Comparison of ENCODE assay signal across 18 cellular contexts in the genomic region with DNA sequence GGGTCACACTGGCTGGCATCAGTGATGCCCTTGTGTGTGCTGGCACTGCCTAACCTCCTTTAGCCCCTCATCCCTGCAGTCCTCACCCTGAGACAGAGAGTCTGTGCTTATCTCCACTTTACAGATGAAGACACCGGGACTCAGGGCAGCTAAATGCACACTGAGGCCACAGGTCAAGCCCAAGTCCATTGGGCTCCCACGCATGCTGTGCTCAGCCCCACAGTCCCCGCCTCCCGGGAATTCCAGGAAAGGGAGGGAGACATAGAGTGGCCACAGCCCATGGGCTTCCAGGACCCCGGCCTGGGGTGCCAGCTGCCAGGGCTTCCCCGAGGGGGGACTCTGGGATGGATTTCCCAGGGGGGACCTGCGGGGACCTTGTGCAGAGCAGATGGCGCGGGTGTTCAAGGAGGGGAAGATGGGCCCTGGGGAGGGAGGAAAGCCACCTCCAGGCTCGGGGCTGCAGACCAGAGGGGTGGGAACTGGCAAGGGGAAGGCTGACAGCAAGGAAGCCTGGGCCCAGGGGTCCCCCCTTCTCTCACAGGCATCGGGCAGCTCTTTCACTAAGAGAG.
"Had no signal": no experiment of that assay in that cellular context is flagged by ENCODE, and none has a peak within 500 bp of the region (broad histone marks: within the 10 kb centered on the region; RNA-seq: fewer than 3 reads in every experiment).

No MANE protein-coding gene starts in this region.

- H3K4me3 ChIP-seq: heart right ventricle, transverse colon had no signal

- H3K27me3 Mint-ChIP-seq: activated naive CD8-positive, alpha-beta T cell treated with anti-CD3 and anti-CD28 coated beads for 36 hours had no signal

- H3K9me3 ChIP-seq: heart right ventricle, neutrophil, transverse colon had no signal

- H3K36me3 Mint-ChIP-seq: activated naive CD8-positive, alpha-beta T cell treated with anti-CD3 and anti-CD28 coated beads for 36 hours; naive thymus-derived CD4-positive, alpha-beta T cell; stimulated activated effector memory CD8-positive, alpha-beta T cell treated with anti-CD3 and anti-CD28 coated beads, Interleukin-12 subunit alpha, Interleukin-12 subunit beta, amount 100 ng/mL, for 72 hours; WTC11 had no signal

- ATAC-seq: activated CD8-positive, alpha-beta T cell treated with anti-CD3 and anti-CD28 coated beads, Interleukin-2, amount 10 ng/mL, durations not matched to agents 7 days and 5 days; effector memory CD8-positive, alpha-beta T cell; heart right ventricle; left cardiac atrium; naive thymus-derived CD4-positive, alpha-beta T cell; stimulated activated effector memory CD8-positive, alpha-beta T cell treated with anti-CD3 and anti-CD28 coated beads, Interleukin-12 subunit alpha, Interleukin-12 subunit beta, amount 100 ng/mL, for 72 hours; WTC11 had no signal

- H3K4me3 Mint-ChIP-seq: activated CD8-positive, alpha-beta T cell treated with anti-CD3 and anti-CD28 coated beads, Interleukin-2, amount 10 ng/mL, durations not matched to agents 7 days and 5 days; activated naive CD8-positive, alpha-beta T cell treated with anti-CD3 and anti-CD28 coated beads for 36 hours; dendritic cell treated with granulocyte-macrophage colony-stimulating factor and Interleukin-4, amounts not matched to agents 40 ng/mL and 50 ng/mL, for 4 days; effector memory CD8-positive, alpha-beta T cell; naive thymus-derived CD4-positive, alpha-beta T cell; stimulated activated effector memory CD8-positive, alpha-beta T cell treated with anti-CD3 and anti-CD28 coated beads, Interleukin-12 subunit alpha, Interleukin-12 subunit beta, amount 100 ng/mL, for 72 hours; WTC11 had no signal

- H3K27me3 ChIP-seq: heart right ventricle, transverse colon had no signal

- H3K9me3 Mint-ChIP-seq: activated naive CD8-positive, alpha-beta T cell treated with anti-CD3 and anti-CD28 coated beads for 36 hours; effector memory CD8-positive, alpha-beta T cell; naive thymus-derived CD4-positive, alpha-beta T cell; stimulated activated effector memory CD8-positive, alpha-beta T cell treated with anti-CD3 and anti-CD28 coated beads, Interleukin-12 subunit alpha, Interleukin-12 subunit beta, amount 100 ng/mL, for 72 hours; WTC11 had no signal

- H3K27ac ChIP-seq: brain microvascular endothelial cell, epithelial cell of prostate, neutrophil had no signal

- H3K27ac Mint-ChIP-seq: activated CD8-positive, alpha-beta T cell treated with anti-CD3 and anti-CD28 coated beads, Interleukin-2, amount 10 ng/mL, durations not matched to agents 7 days and 5 days; activated naive CD8-positive, alpha-beta T cell treated with anti-CD3 and anti-CD28 coated beads for 36 hours; dendritic cell treated with granulocyte-macrophage colony-stimulating factor and Interleukin-4, amounts not matched to agents 40 ng/mL and 50 ng/mL, for 4 days; effector memory CD8-positive, alpha-beta T cell; naive thymus-derived CD4-positive, alpha-beta T cell; stimulated activated effector memory CD8-positive, alpha-beta T cell treated with anti-CD3 and anti-CD28 coated beads, Interleukin-12 subunit alpha, Interleukin-12 subunit beta, amount 100 ng/mL, for 72 hours; WTC11 had no signal

- H3K36me3 ChIP-seq: brain microvascular endothelial cell, heart right ventricle, neutrophil, transverse colon had no signal

- DNase-seq: activated CD4-positive, alpha-beta T cell treated with anti-CD3 and anti-CD28 coated beads for 48 hours; activated CD8-positive, alpha-beta memory T cell treated with anti-CD3 and anti-CD28 coated beads, Interleukin-2, amount 50 U/mL, for 4 hours; activated CD8-positive, alpha-beta T cell treated with anti-CD3 and anti-CD28 coated beads, Interleukin-2, amount 10 ng/mL, durations not matched to agents 7 days and 5 days; activated naive CD8-positive, alpha-beta T cell treated with anti-CD3 and anti-CD28 coated beads for 36 hours; activated T-cell treated with anti-CD3 and anti-CD28 coated beads, Interleukin-2, amount 50 U/mL, for 48 hours; brain microvascular endothelial cell; effector memory CD8-positive, alpha-beta T cell; left cardiac atrium; naive thymus-derived CD4-positive, alpha-beta T cell; retina; SW 1271; transverse colon had no signal

- H3K4me1 Mint-ChIP-seq: activated naive CD8-positive, alpha-beta T cell treated with anti-CD3 and anti-CD28 coated beads for 36 hours; stimulated activated effector memory CD8-positive, alpha-beta T cell treated with anti-CD3 and anti-CD28 coated beads, Interleukin-12 subunit alpha, Interleukin-12 subunit beta, amount 100 ng/mL, for 72 hours; WTC11 had no signal
